ENCODE assay signal across 23 cellular contexts in the genomic region with DNA sequence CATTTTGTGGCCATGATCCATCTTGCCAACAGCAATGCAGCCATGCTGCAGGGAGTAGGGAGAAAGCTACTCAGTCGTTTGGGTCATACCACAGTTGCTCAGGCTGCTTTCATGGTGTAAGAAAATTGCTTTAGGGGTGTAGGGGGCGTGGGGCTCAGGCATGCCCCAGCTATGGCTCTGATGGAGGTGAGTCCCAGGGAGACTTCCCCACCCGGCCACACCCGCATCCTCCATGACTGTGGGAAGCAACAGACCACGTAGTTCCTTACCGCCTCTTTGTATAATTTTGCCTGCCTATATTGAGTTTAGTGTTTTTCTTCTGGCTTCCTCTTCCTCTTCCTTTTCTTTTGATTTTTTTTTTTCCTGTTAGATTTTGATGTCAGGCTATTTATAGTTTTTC. TPM values are rescaled to one million over a fixed set of nuclear protein-coding genes. Genes with fewer than 3 reads are reported as not detected.
A peak's percentile ranks its signal among the peaks of the same experiment; 100 is the strongest.
DNase-seq lines count a peak whose midpoint lies in the region; ATAC-seq and TF ChIP-seq lines count a peak whose summit lies in the region.
"Had no signal": no experiment of that assay in that cellular context is flagged by ENCODE, and none has a peak within 500 bp of the region (broad histone marks: within the 10 kb centered on the region; RNA-seq: fewer than 3 reads in every experiment).

No MANE protein-coding gene starts in this region.

- no peaks in the 10 kb centered on the region for H3K23me2 ChIP-seq in H9 (ENCODE audit: insufficient read length, low read depth, low read length, poor library complexity, severe bottlenecking)

- no peak overlapping the region for H3K18ac ChIP-seq in H9 (ENCODE audit: insufficient read length, low read depth, low read length)

- no peaks in the 10 kb centered on the region for H3K4me1 ChIP-seq in H9 (ENCODE audit: insufficient read depth, low read length)
- peaks cover 3% of the 10 kb centered on the region for H3K4me1 ChIP-seq in CD8-positive, alpha-beta memory T cell (ENCODE audit: insufficient read depth, low read length)

- no peak for TF ChIP-seq CTCF in endothelial cell (IDR thresholded peaks at IDR 0.05; ENCODE audit: unreplicated experiment)
- no peak for TF ChIP-seq CTCF in H9 (conservative IDR thresholded peaks at IDR 0.05)

- CTCF ChIA-PET in activated CD4-positive, alpha-beta memory T cell treated with anti-CD3 and anti-CD28 coated beads, Interleukin-2, amount 10 ng/mL, durations not matched to agents 7 days and 5 days (lab: Charles Lee), result interaction anchor here (0.7 to 1.1 kb wide), 2 partner anchors 88 to 197 kb away, joined by 3 read pairs; no protein-coding TSS in a partner anchor
- CTCF ChIA-PET in activated CD4-positive, alpha-beta memory T cell treated with anti-CD3 and anti-CD28 coated beads for 36 hours (lab: Charles Lee), result interaction anchor here (2.3 kb wide), 1 partner anchor 192 kb away, joined by 6 read pairs; no protein-coding TSS in a partner anchor
- CTCF ChIA-PET in CD8-positive, alpha-beta memory T cell (lab: Charles Lee), result no interaction called here

- H3K4me3 Mint-ChIP-seq in activated CD4-positive, alpha-beta memory T cell treated with anti-CD3 and anti-CD28 coated beads, Interleukin-2, amount 10 ng/mL, durations not matched to agents 7 days and 5 days, result no peak overlapping the region
- H3K4me3 Mint-ChIP-seq in activated CD4-positive, alpha-beta memory T cell treated with anti-CD3 and anti-CD28 coated beads for 36 hours, result no peak overlapping the region
- H3K4me3 Mint-ChIP-seq in endothelial cell (ENCODE audit: unreplicated experiment) (no peak overlapping the region), H9 (no peak overlapping the region)
- H3K4me3 Mint-ChIP-seq in CD8-positive, alpha-beta memory T cell, result no peak overlapping the region
- H3K4me3 Mint-ChIP-seq: activated T-helper 17 cell treated with anti-CD3 and anti-CD28 coated beads, Interleukin-2, amount 50 U/mL, for 72 hours; dendritic cell treated with granulocyte-macrophage colony-stimulating factor and Interleukin-4, amounts not matched to agents 40 ng/mL and 50 ng/mL, for 4 days; T-helper 1 cell treated with Interleukin-12 subunit alpha and Interleukin-12 subunit beta and Interleukin-4 antibody, amounts not matched to agents 30 μg/mL and 1 μg/mL, for 36 hours; WTC11 had no signal

- H3K27me3 Mint-ChIP-seq in activated CD4-positive, alpha-beta memory T cell treated with anti-CD3 and anti-CD28 coated beads, Interleukin-2, amount 10 ng/mL, durations not matched to agents 7 days and 5 days, result no peaks in the 10 kb centered on the region
- H3K27me3 Mint-ChIP-seq in activated CD4-positive, alpha-beta memory T cell treated with anti-CD3 and anti-CD28 coated beads for 36 hours, result no peaks in the 10 kb centered on the region
- H3K27me3 Mint-ChIP-seq in endothelial cell (ENCODE audit: unreplicated experiment) (no peaks in the 10 kb centered on the region), H9 (ENCODE audit: low read depth) (no peaks in the 10 kb centered on the region; the same call in 1 of the 2 replicates)
- H3K27me3 Mint-ChIP-seq in CD8-positive, alpha-beta memory T cell, result no peaks in the 10 kb centered on the region
- H3K27me3 Mint-ChIP-seq: activated T-helper 17 cell treated with anti-CD3 and anti-CD28 coated beads, Interleukin-2, amount 50 U/mL, for 72 hours; dendritic cell treated with granulocyte-macrophage colony-stimulating factor and Interleukin-4, amounts not matched to agents 40 ng/mL and 50 ng/mL, for 4 days had no signal

- peak overlapping the region; percentile 0 for H3K27ac Mint-ChIP-seq in activated CD4-positive, alpha-beta memory T cell treated with anti-CD3 and anti-CD28 coated beads, Interleukin-2, amount 10 ng/mL, durations not matched to agents 7 days and 5 days
- H3K27ac Mint-ChIP-seq in activated CD4-positive, alpha-beta memory T cell treated with anti-CD3 and anti-CD28 coated beads for 36 hours, result no peak overlapping the region
- H3K27ac Mint-ChIP-seq in endothelial cell (ENCODE audit: unreplicated experiment) (peak overlapping the region; percentile 1), H9 (peak overlapping the region in 1 of 3 experiments; percentile 11; a peak in 1 of 7 replicates)
- peak overlapping the region in 4 of 8 donors; percentile 11 to 88 (median 40) for H3K27ac Mint-ChIP-seq in CD8-positive, alpha-beta memory T cell
- H3K27ac Mint-ChIP-seq: activated T-helper 17 cell treated with anti-CD3 and anti-CD28 coated beads, Interleukin-2, amount 50 U/mL, for 72 hours; dendritic cell treated with granulocyte-macrophage colony-stimulating factor and Interleukin-4, amounts not matched to agents 40 ng/mL and 50 ng/mL, for 4 days; T-helper 1 cell treated with Interleukin-12 subunit alpha and Interleukin-12 subunit beta and Interleukin-4 antibody, amounts not matched to agents 30 μg/mL and 1 μg/mL, for 36 hours; WTC11 had no signal

- H2BK5ac ChIP-seq in H9 (ENCODE audit: insufficient read length, low read length), result no peak overlapping the region

- no peak overlapping the region for H3K27ac ChIP-seq in H9 (ENCODE audit: insufficient read length, low read depth, low read length)
- H3K27ac ChIP-seq in CD8-positive, alpha-beta memory T cell (ENCODE audit: low read depth, low read length), result no peak overlapping the region
- H3K27ac ChIP-seq: adrenal gland had no signal

- no peak overlapping the region for H2AFZ ChIP-seq in H9 (ENCODE audit: low read length)

- ATAC-seq in stimulated activated naive CD8-positive, alpha-beta T cell treated with anti-CD3 and anti-CD28 coated beads, Interleukin-15, Interleukin-2, amounts not matched to agents 100 U/mL and 50 U/mL, for 24 hours, result no peak
- ATAC-seq: activated T-helper 17 cell treated with anti-CD3 and anti-CD28 coated beads, Interleukin-2, amount 50 U/mL, for 72 hours; K562; WTC11 had no signal

- H4K91ac ChIP-seq in H9 (ENCODE audit: insufficient read length, low read depth, low read length), result no peak overlapping the region

- no peak overlapping the region for H3K4me3 ChIP-seq in CD8-positive, alpha-beta memory T cell (ENCODE audit: low read length)
- H3K4me3 ChIP-seq: adrenal gland, K562 had no signal

- H3K23ac ChIP-seq in H9 (ENCODE audit: insufficient read length, low read depth, low read length), result no peak overlapping the region

- no peak overlapping the region for H4K5ac ChIP-seq in H9 (ENCODE audit: insufficient read length, low read depth, low read length)

- peaks cover 37% of the 10 kb centered on the region for H3K4me1 Mint-ChIP-seq in activated CD4-positive, alpha-beta memory T cell treated with anti-CD3 and anti-CD28 coated beads, Interleukin-2, amount 10 ng/mL, durations not matched to agents 7 days and 5 days
- H3K4me1 Mint-ChIP-seq in activated CD4-positive, alpha-beta memory T cell treated with anti-CD3 and anti-CD28 coated beads for 36 hours (ENCODE audit: low read depth), result peaks cover 23% of the 10 kb centered on the region
- peaks cover 27% of the 10 kb centered on the region for H3K4me1 Mint-ChIP-seq in endothelial cell (ENCODE audit: unreplicated experiment)
- H3K4me1 Mint-ChIP-seq in H9, result peaks cover 0 to 2% of the 10 kb centered on the region in 2 experiments; a peak in 1 of 4 replicates
- peaks cover 12 to 24% (median 19%) of the 10 kb centered on the region in 3 donors for H3K4me1 Mint-ChIP-seq in CD8-positive, alpha-beta memory T cell
- H3K4me1 Mint-ChIP-seq: WTC11 had no signal

- no peak overlapping the region for H3T11ph ChIP-seq in H9 (ENCODE audit: low read length)

- H2AK5ac ChIP-seq in H9 (ENCODE audit: insufficient read length, low read length), result no peak overlapping the region

- H3K36me3 ChIP-seq in CD8-positive, alpha-beta memory T cell (ENCODE audit: insufficient read depth, low read length), result peaks cover 15% of the 10 kb centered on the region

- no peaks in the 10 kb centered on the region for H3K79me1 ChIP-seq in H9 (ENCODE audit: insufficient read depth, low read depth, low read length, poor library complexity, severe bottlenecking)

- no peak overlapping the region for H2BK12ac ChIP-seq in H9 (ENCODE audit: insufficient read length, low read depth, low read length)

- no peak overlapping the region for H3K4me2 ChIP-seq in H9 (ENCODE audit: insufficient read depth, insufficient read length, low read length)

- no peak overlapping the region for H2BK120ac ChIP-seq in H9 (ENCODE audit: low read depth, low read length, poor library complexity, severe bottlenecking)

- POLR2A ChIA-PET in activated CD4-positive, alpha-beta memory T cell treated with anti-CD3 and anti-CD28 coated beads, Interleukin-2, amount 10 ng/mL, durations not matched to agents 7 days and 5 days (lab: Charles Lee), result no interaction called here
- POLR2A ChIA-PET in activated CD4-positive, alpha-beta memory T cell treated with anti-CD3 and anti-CD28 coated beads for 36 hours (lab: Charles Lee), result no interaction called here
- POLR2A ChIA-PET in CD8-positive, alpha-beta memory T cell (lab: Charles Lee), result no interaction called here

- no peak overlapping the region for H3K9ac ChIP-seq in H9 (ENCODE audit: extremely low read depth, insufficient read length, low read length)

- no peak overlapping the region for H3K4ac ChIP-seq in H9 (ENCODE audit: low read depth, low read length)

- no peaks in the 10 kb centered on the region for H3K79me2 ChIP-seq in H9 (ENCODE audit: insufficient read depth, low read length)

- H4K8ac ChIP-seq in H9 (replicated peaks; ENCODE audit: insufficient read length, low read depth, low read length), result no peak overlapping the region

- no peak overlapping the region for H3K56ac ChIP-seq in H9 (ENCODE audit: insufficient read length, low read depth, low read length)

- no peak overlapping the region for H3K14ac ChIP-seq in H9 (ENCODE audit: insufficient read depth, low read length)

- no peaks in the 10 kb centered on the region for H3K9me3 ChIP-seq in H9 (ENCODE audit: control insufficient read depth, low read depth, low read length)
- H3K9me3 ChIP-seq in CD8-positive, alpha-beta memory T cell (ENCODE audit: low read length), result no peaks in the 10 kb centered on the region
- H3K9me3 ChIP-seq: adrenal gland had no signal

- no peak overlapping the region for H2BK15ac ChIP-seq in H9 (ENCODE audit: low read depth, low read length)

- H2BK20ac ChIP-seq in H9 (ENCODE audit: low read depth, low read length, poor library complexity, severe bottlenecking), result no peak overlapping the region

- no peaks in the 10 kb centered on the region for H4K20me1 ChIP-seq in H9 (ENCODE audit: control insufficient read depth, insufficient read depth, insufficient read length)

- H3K27me3 ChIP-seq in H9 (ENCODE audit: insufficient read depth, low read length), result no peaks in the 10 kb centered on the region
- H3K27me3 ChIP-seq in CD8-positive, alpha-beta memory T cell (ENCODE audit: insufficient read depth, low read length, poor library complexity, severe bottlenecking), result no peaks in the 10 kb centered on the region
- H3K27me3 ChIP-seq: adrenal gland had no signal

- intact Hi-C loops in activated CD4-positive, alpha-beta memory T cell treated with anti-CD3 and anti-CD28 coated beads for 36 hours (cut with micrococcal nuclease), result loop anchor here (5.0 kb wide), 1 partner anchor 73 kb away; no protein-coding TSS in a partner anchor
- intact Hi-C loops in head of caudate nucleus (cut with DNase I), result loop anchor here (10.0 kb wide), 1 partner anchor 195 kb away; no protein-coding TSS in a partner anchor

- no peaks in the 10 kb centered on the region for H3K9me3 Mint-ChIP-seq in activated CD4-positive, alpha-beta memory T cell treated with anti-CD3 and anti-CD28 coated beads, Interleukin-2, amount 10 ng/mL, durations not matched to agents 7 days and 5 days
- no peaks in the 10 kb centered on the region for H3K9me3 Mint-ChIP-seq in activated CD4-positive, alpha-beta memory T cell treated with anti-CD3 and anti-CD28 coated beads for 36 hours
- no peaks in the 10 kb centered on the region for H3K9me3 Mint-ChIP-seq in endothelial cell (ENCODE audit: unreplicated experiment)
- H3K9me3 Mint-ChIP-seq in H9, result no peaks in the 10 kb centered on the region
- H3K9me3 Mint-ChIP-seq in CD8-positive, alpha-beta memory T cell, result no peaks in the 10 kb centered on the region
- H3K9me3 Mint-ChIP-seq: activated T-helper 17 cell treated with anti-CD3 and anti-CD28 coated beads, Interleukin-2, amount 50 U/mL, for 72 hours; dendritic cell treated with granulocyte-macrophage colony-stimulating factor and Interleukin-4, amounts not matched to agents 40 ng/mL and 50 ng/mL, for 4 days; T-helper 1 cell treated with Interleukin-12 subunit alpha and Interleukin-12 subunit beta and Interleukin-4 antibody, amounts not matched to agents 30 μg/mL and 1 μg/mL, for 36 hours; WTC11 had no signal

- H3K36me3 Mint-ChIP-seq in activated CD4-positive, alpha-beta memory T cell treated with anti-CD3 and anti-CD28 coated beads, Interleukin-2, amount 10 ng/mL, durations not matched to agents 7 days and 5 days (ENCODE audit: low read depth), result peaks cover 37% of the 10 kb centered on the region
- peaks cover 29% of the 10 kb centered on the region for H3K36me3 Mint-ChIP-seq in activated CD4-positive, alpha-beta memory T cell treated with anti-CD3 and anti-CD28 coated beads for 36 hours
- H3K36me3 Mint-ChIP-seq in endothelial cell (ENCODE audit: low read depth, unreplicated experiment) (peaks cover 12% of the 10 kb centered on the region), H9 (ENCODE audit: insufficient read depth in 1 of 3, low read depth in 3 of 3) (peaks cover 15 to 44% (median 41%) of the 10 kb centered on the region in 3 experiments; a peak in 6 of 7 replicates)
- peaks cover 10 to 76% (median 12%) of the 10 kb centered on the region in 3 donors for H3K36me3 Mint-ChIP-seq in CD8-positive, alpha-beta memory T cell

- no CpG with 5 or more reads among the region's 6 CpGs for WGBS in H9 (ENCODE audit: extremely low coverage, insufficient read length, low lambda C conversion rate)

- DNase-seq in activated CD4-positive, alpha-beta memory T cell treated with anti-CD3 and anti-CD28 coated beads, Interleukin-2, amount 10 ng/mL, durations not matched to agents 7 days and 5 days, result no peak
- no peak for DNase-seq in activated CD4-positive, alpha-beta memory T cell treated with anti-CD3 and anti-CD28 coated beads for 36 hours
- DNase-seq in CMK (ENCODE audit: low read depth) (peak; percentile 8), endothelial cell (ENCODE audit: low spot score) (no peak), H9 (no peak), head of caudate nucleus (no peak)
- DNase-seq in stimulated activated naive CD8-positive, alpha-beta T cell treated with anti-CD3 and anti-CD28 coated beads, Interleukin-15, Interleukin-2, amounts not matched to agents 100 U/mL and 50 U/mL, for 24 hours, result peak; percentile 7
- no peak for DNase-seq in CD8-positive, alpha-beta memory T cell
- DNase-seq: adrenal gland, DMS79, foreskin fibroblast, MV-4-11, NCI-H1694, NCI-H2227 treated with DMSO at 0.1 percent for 48 hours, NCI-H774, nucleus accumbens, SHP77, small intestine had no signal

RNA-seq across cellular contexts. Expression of a gene that starts 58.8 kb away (rescaled TPM):
- 10 to 100 TPM; 33.2 to 37.9 TPM for total RNA-seq in activated CD4-positive, alpha-beta memory T cell treated with anti-CD3 and anti-CD28 coated beads, Interleukin-2, amount 10 ng/mL, durations not matched to agents 7 days and 5 days
- 10 to 100 TPM; 27.7 to 34.3 TPM for total RNA-seq in activated CD4-positive, alpha-beta memory T cell treated with anti-CD3 and anti-CD28 coated beads for 36 hours
- 80.6 TPM for total RNA-seq in endothelial cell (ENCODE audit: unreplicated experiment)
- total RNA-seq in H9 (2021), result 54.2 and 57.1 TPM in 2 replicates
- 10 to 100 TPM; 51.9 to 52.1 TPM for total RNA-seq in CD8-positive, alpha-beta memory T cell
- polyA plus RNA-seq in CD8-positive, alpha-beta memory T cell, result 14.9 TPM

Comparison
In these comparisons a context has a peak if more than half of its experiments do, and no peak if none do; other contexts are left out.
1. DNase-seq: peak in CMK (single experiment) and stimulated activated naive CD8-positive, alpha-beta T cell treated with anti-CD3 and anti-CD28 coated beads, Interleukin-15, Interleukin-2, amounts not matched to agents 100 U/mL and 50 U/mL, for 24 hours (single experiment); none in activated CD4-positive, alpha-beta memory T cell treated with anti-CD3 and anti-CD28 coated beads, Interleukin-2, amount 10 ng/mL, durations not matched to agents 7 days and 5 days (single experiment), activated CD4-positive, alpha-beta memory T cell treated with anti-CD3 and anti-CD28 coated beads for 36 hours (single experiment), endothelial cell (single experiment), H9 (single experiment), head of caudate nucleus (0 of 42) and CD8-positive, alpha-beta memory T cell (0 of 5).